Comparison of ENCODE assay signal across 1 cellular context in genomic region chr6:31652925-31653724, GRCh38.
TF ChIP-seq lines count a peak whose summit lies in the region.

No MANE protein-coding gene starts in this region.

TF ChIP-seq in K562, 482 proteins besides CTCF, POLR2A, EP300 and RAD21 (continued from another document and continues in another):
- TF ChIP-seq RERE (CRISPR knock-in tag; IDR thresholded peaks at IDR 0.05; ENCODE audit: borderline replicate concordance) = no peak
- TF ChIP-seq, protein P1, sequence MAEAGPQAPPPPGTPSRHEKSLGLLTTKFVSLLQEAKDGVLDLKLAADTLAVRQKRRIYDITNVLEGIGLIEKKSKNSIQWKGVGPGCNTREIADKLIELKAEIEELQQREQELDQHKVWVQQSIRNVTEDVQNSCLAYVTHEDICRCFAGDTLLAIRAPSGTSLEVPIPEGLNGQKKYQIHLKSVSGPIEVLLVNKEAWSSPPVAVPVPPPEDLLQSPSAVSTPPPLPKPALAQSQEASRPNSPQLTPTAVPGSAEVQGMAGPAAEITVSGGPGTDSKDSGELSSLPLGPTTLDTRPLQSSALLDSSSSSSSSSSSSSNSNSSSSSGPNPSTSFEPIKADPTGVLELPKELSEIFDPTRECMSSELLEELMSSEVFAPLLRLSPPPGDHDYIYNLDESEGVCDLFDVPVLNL (CRISPR knock-in tag; IDR thresholded peaks at IDR 0.05; ENCODE audit: low read depth) = no peak
- TF ChIP-seq, protein P2, sequence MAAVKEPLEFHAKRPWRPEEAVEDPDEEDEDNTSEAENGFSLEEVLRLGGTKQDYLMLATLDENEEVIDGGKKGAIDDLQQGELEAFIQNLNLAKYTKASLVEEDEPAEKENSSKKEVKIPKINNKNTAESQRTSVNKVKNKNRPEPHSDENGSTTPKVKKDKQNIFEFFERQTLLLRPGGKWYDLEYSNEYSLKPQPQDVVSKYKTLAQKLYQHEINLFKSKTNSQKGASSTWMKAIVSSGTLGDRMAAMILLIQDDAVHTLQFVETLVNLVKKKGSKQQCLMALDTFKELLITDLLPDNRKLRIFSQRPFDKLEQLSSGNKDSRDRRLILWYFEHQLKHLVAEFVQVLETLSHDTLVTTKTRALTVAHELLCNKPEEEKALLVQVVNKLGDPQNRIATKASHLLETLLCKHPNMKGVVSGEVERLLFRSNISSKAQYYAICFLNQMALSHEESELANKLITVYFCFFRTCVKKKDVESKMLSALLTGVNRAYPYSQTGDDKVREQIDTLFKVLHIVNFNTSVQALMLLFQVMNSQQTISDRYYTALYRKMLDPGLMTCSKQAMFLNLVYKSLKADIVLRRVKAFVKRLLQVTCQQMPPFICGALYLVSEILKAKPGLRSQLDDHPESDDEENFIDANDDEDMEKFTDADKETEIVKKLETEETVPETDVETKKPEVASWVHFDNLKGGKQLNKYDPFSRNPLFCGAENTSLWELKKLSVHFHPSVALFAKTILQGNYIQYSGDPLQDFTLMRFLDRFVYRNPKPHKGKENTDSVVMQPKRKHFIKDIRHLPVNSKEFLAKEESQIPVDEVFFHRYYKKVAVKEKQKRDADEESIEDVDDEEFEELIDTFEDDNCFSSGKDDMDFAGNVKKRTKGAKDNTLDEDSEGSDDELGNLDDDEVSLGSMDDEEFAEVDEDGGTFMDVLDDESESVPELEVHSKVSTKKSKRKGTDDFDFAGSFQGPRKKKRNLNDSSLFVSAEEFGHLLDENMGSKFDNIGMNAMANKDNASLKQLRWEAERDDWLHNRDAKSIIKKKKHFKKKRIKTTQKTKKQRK (IDR thresholded peaks at IDR 0.05; ENCODE audit: borderline replicate concordance, low read depth, low read length) = no peak
- TF ChIP-seq ZNF436 (CRISPR knock-in tag; IDR thresholded peaks at IDR 0.05) = no peak
- no peak for TF ChIP-seq PURB (CRISPR knock-in tag; IDR thresholded peaks at IDR 0.05; ENCODE audit: low read depth)
- no peak for TF ChIP-seq ZC3H4 (CRISPR knock-in tag; IDR thresholded peaks at IDR 0.05; ENCODE audit: borderline replicate concordance)
- peak; percentile 92; the same call in 1 of the 2 replicates for TF ChIP-seq GTF2E2 (tag; IDR thresholded peaks at IDR 0.05)
- TF ChIP-seq JUNB (CRISPR knock-in tag; conservative IDR thresholded peaks at IDR 0.05) = no peak
- no peak for TF ChIP-seq NR3C1 (CRISPR knock-in tag; IDR thresholded peaks at IDR 0.05)
- TF ChIP-seq MEF2A (IDR thresholded peaks at IDR 0.05; ENCODE audit: control insufficient read depth, low read depth, low read length) = no peak
- TF ChIP-seq BRD9 (IDR thresholded peaks at IDR 0.05; ENCODE audit: low read depth, partially characterized antibody) = peak; percentile 98
- no peak for TF ChIP-seq WHSC1 (IDR thresholded peaks at IDR 0.05; ENCODE audit: low read length)
- TF ChIP-seq DACH1 (IDR thresholded peaks at IDR 0.05; ENCODE audit: partially characterized antibody) = no peak
- 0 out of 4 replicates have a peak, but pooled peaks of 1 of the 2 experiments have one; percentile 59 for TF ChIP-seq BCLAF1 (IDR thresholded peaks at IDR 0.05; ENCODE audit: borderline replicate concordance in 1 of 2, control insufficient read depth in 1 of 2, low read depth in 2 of 2, low read length in 1 of 2)
- TF ChIP-seq TAF15 (IDR thresholded peaks at IDR 0.05; ENCODE audit: low read depth, low read length) = no peak
- TF ChIP-seq CREBBP (IDR thresholded peaks at IDR 0.05; ENCODE audit: low read depth, low read length) = no peak
- TF ChIP-seq, protein P3, sequence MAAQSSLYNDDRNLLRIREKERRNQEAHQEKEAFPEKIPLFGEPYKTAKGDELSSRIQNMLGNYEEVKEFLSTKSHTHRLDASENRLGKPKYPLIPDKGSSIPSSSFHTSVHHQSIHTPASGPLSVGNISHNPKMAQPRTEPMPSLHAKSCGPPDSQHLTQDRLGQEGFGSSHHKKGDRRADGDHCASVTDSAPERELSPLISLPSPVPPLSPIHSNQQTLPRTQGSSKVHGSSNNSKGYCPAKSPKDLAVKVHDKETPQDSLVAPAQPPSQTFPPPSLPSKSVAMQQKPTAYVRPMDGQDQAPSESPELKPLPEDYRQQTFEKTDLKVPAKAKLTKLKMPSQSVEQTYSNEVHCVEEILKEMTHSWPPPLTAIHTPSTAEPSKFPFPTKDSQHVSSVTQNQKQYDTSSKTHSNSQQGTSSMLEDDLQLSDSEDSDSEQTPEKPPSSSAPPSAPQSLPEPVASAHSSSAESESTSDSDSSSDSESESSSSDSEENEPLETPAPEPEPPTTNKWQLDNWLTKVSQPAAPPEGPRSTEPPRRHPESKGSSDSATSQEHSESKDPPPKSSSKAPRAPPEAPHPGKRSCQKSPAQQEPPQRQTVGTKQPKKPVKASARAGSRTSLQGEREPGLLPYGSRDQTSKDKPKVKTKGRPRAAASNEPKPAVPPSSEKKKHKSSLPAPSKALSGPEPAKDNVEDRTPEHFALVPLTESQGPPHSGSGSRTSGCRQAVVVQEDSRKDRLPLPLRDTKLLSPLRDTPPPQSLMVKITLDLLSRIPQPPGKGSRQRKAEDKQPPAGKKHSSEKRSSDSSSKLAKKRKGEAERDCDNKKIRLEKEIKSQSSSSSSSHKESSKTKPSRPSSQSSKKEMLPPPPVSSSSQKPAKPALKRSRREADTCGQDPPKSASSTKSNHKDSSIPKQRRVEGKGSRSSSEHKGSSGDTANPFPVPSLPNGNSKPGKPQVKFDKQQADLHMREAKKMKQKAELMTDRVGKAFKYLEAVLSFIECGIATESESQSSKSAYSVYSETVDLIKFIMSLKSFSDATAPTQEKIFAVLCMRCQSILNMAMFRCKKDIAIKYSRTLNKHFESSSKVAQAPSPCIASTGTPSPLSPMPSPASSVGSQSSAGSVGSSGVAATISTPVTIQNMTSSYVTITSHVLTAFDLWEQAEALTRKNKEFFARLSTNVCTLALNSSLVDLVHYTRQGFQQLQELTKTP (IDR thresholded peaks at IDR 0.05; ENCODE audit: low read depth in 1 of 2, partially characterized antibody in 2 of 2) = peak; percentile 81 to 87
- peak; percentile 79 for TF ChIP-seq ZNF232 (CRISPR knock-in tag; IDR thresholded peaks at IDR 0.05)
- TF ChIP-seq, protein P4, sequence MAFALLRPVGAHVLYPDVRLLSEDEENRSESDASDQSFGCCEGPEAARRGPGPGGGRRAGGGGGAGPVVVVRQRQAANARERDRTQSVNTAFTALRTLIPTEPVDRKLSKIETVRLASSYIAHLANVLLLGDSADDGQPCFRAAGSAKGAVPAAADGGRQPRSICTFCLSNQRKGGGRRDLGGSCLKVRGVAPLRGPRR (CRISPR knock-in tag; IDR thresholded peaks at IDR 0.05) = no peak; the same call in 1 of the 2 replicates
- no peak for TF ChIP-seq FOXA1 (IDR thresholded peaks at IDR 0.05; ENCODE audit: borderline replicate concordance)
- TF ChIP-seq MCM2 (IDR thresholded peaks at IDR 0.05; ENCODE audit: low read depth) = no peak
- TF ChIP-seq TCFL5 (CRISPR knock-in tag; conservative IDR thresholded peaks at IDR 0.05) = no peak
- no peak for TF ChIP-seq SETDB1 (IDR thresholded peaks at IDR 0.05; ENCODE audit: low read length)
- no peak for TF ChIP-seq ZNF239 (CRISPR knock-in tag; IDR thresholded peaks at IDR 0.05)
- no peak for TF ChIP-seq EZH2 (IDR thresholded peaks at IDR 0.05; ENCODE audit: borderline replicate concordance, low read depth, low read length)
- no peak for TF ChIP-seq POLR2H (tag; IDR thresholded peaks at IDR 0.05; ENCODE audit: low read depth)
- TF ChIP-seq SRSF1 (IDR thresholded peaks at IDR 0.05; ENCODE audit: low read depth, low read length) = no peak
- TF ChIP-seq KDM2B (CRISPR knock-in tag; IDR thresholded peaks at IDR 0.05) = 0 out of 2 replicates have a peak, but pooled peaks have one; percentile 54
- TF ChIP-seq ZNF311 (CRISPR knock-in tag; IDR thresholded peaks at IDR 0.05) = no peak
- TF ChIP-seq ZNF639 (CRISPR knock-in tag; conservative IDR thresholded peaks at IDR 0.05 in 1 of 2, IDR thresholded peaks at IDR 0.05 in 1 of 2) = peak in 1 of 2 experiments; percentile 72; a peak in 2 of 4 replicates
- TF ChIP-seq RFX1 (IDR thresholded peaks at IDR 0.05) = no peak
- TF ChIP-seq SRSF7 (optimal IDR thresholded peaks at IDR 0.05; ENCODE audit: low read depth, low read length) = no peak
- TF ChIP-seq NFYB (IDR thresholded peaks at IDR 0.05; ENCODE audit: extremely low read depth, insufficient read length) = no peak
- TF ChIP-seq NCOA4 (IDR thresholded peaks at IDR 0.05; ENCODE audit: partially characterized antibody) = peak; percentile 36
- no peak for TF ChIP-seq ZC3H11A (IDR thresholded peaks at IDR 0.05; ENCODE audit: low read depth, low read length)
- TF ChIP-seq ZBTB9 (CRISPR knock-in tag; IDR thresholded peaks at IDR 0.05) = no peak
- TF ChIP-seq, protein P5, sequence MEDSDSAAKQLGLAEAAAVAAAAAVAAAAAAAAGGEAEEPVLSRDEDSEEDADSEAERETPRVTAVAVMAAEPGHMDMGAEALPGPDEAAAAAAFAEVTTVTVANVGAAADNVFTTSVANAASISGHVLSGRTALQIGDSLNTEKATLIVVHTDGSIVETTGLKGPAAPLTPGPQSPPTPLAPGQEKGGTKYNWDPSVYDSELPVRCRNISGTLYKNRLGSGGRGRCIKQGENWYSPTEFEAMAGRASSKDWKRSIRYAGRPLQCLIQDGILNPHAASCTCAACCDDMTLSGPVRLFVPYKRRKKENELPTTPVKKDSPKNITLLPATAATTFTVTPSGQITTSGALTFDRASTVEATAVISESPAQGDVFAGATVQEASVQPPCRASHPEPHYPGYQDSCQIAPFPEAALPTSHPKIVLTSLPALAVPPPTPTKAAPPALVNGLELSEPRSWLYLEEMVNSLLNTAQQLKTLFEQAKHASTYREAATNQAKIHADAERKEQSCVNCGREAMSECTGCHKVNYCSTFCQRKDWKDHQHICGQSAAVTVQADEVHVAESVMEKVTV (CRISPR knock-in tag; IDR thresholded peaks at IDR 0.05) = no peak; the same call in 1 of the 2 replicates
- 0 out of 4 replicates have a peak, but pooled peaks of 1 of the 2 experiments have one; percentile 59 for TF ChIP-seq FOXA3 (CRISPR knock-in tag; conservative IDR thresholded peaks at IDR 0.05 in 1 of 2, IDR thresholded peaks at IDR 0.05 in 1 of 2)
